In genomic region chr10:9198611-9199010, GRCh38 we compare ENCODE assay signal across 19 cellular contexts.
DNase-seq lines count a peak whose midpoint lies in the region; ATAC-seq, FAIRE-seq and TF ChIP-seq lines count a peak whose summit lies in the region.
"Had no signal": no experiment of that assay in that cellular context is flagged by ENCODE, and none has a peak within 500 bp of the region (broad histone marks: within the 10 kb centered on the region; RNA-seq: fewer than 3 reads in every experiment).

No MANE protein-coding gene starts in this region.

- H3K27me3 ChIP-seq in bronchial epithelial cell (ENCODE audit: control insufficient read depth, insufficient read depth, low read length): no peaks in the 10 kb centered on the region

- DNase-seq in AG08396 (ENCODE audit: low spot score) (peak; percentile 69), HT1080 (ENCODE audit: low read depth) (peak; percentile 40), bronchial epithelial cell (ENCODE audit: low read depth) (peak; percentile 12), kidney tubule cell (ENCODE audit: low spot score) (peak; percentile 60), NAMALWA (ENCODE audit: low spot score) (no peak), RCC 7860 (ENCODE audit: low spot score) (no peak)
- DNase-seq in stimulated activated naive CD8-positive, alpha-beta T cell treated with anti-CD3 and anti-CD28 coated beads, Interleukin-15, Interleukin-2, amounts not matched to agents 100 U/mL and 50 U/mL, for 24 hours: no peak
- DNase-seq: activated CD8-positive, alpha-beta T cell treated with anti-CD3 and anti-CD28 coated beads for 36 hours; adrenal gland; head of caudate nucleus; MV-4-11; NCI-H2081; RPMI8226; T-cell; WERI-Rb-1 had no signal

- ATAC-seq in HG03159 (IDR thresholded peaks at IDR 0.05; ENCODE audit: unreplicated experiment): no peak
- ATAC-seq in stimulated activated naive CD8-positive, alpha-beta T cell treated with anti-CD3 and anti-CD28 coated beads, Interleukin-15, Interleukin-2, amounts not matched to agents 100 U/mL and 50 U/mL, for 24 hours: no peak
- ATAC-seq: activated CD8-positive, alpha-beta T cell treated with anti-CD3 and anti-CD28 coated beads for 36 hours; T-cell had no signal

- H3K4me3 ChIP-seq in bronchial epithelial cell (ENCODE audit: low read depth, low read length): no peak overlapping the region
- H3K4me3 ChIP-seq: adrenal gland, HAP-1 had no signal

- H3K36me3 ChIP-seq in bronchial epithelial cell (ENCODE audit: control insufficient read depth, insufficient read depth, low read length): no peaks in the 10 kb centered on the region
- H3K36me3 ChIP-seq: adrenal gland, HAP-1, WERI-Rb-1 had no signal

- FAIRE-seq in bronchial epithelial cell (lab: Jason Lieb, UNC) (no peak), RCC 7860 (lab: Jason Lieb, UNC) (no peak)
- FAIRE-seq: endothelial cell of umbilical vein, keratinocyte had no signal

- TF ChIP-seq CTCF in bronchial epithelial cell (IDR thresholded peaks at IDR 0.05; ENCODE audit: insufficient read depth, low read length, severe bottlenecking): no peak

Comparison
In these comparisons a context has a peak if more than half of its experiments do, and no peak if none do; other contexts are left out.
1. DNase-seq: peak in AG08396 (single experiment), HT1080 (single experiment), bronchial epithelial cell (single experiment) and kidney tubule cell (single experiment); none in NAMALWA (single experiment), stimulated activated naive CD8-positive, alpha-beta T cell treated with anti-CD3 and anti-CD28 coated beads, Interleukin-15, Interleukin-2, amounts not matched to agents 100 U/mL and 50 U/mL, for 24 hours (single experiment) and RCC 7860 (single experiment).